Comparison of ENCODE assay signal across 2 cellular contexts in the genomic region with DNA sequence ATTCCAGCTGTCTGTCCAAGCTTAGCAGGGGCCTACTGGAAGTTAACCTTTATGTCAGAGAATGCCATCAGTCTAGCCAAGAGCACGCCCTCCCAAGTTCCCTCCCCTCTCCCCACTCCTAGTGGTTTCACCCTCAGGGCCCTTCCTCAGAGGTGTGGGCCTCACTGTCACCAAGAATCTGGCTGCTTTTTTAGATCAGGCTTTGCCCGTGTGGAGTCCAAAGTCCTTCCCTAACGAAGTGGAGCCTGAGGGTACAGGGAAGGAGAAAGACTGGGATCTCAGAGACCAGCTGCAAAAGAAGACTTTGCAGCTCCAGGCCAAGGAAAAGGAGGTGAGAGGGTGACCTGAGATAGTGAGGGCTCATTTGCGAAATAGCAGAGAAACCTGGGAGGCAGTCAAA.
TF ChIP-seq lines count a peak whose summit lies in the region.

No MANE protein-coding gene starts in this region.

TF ChIP-seq in HEK293, 187 proteins besides CTCF, POLR2A, EP300 and RAD21:
- TF ChIP-seq, protein P1, sequence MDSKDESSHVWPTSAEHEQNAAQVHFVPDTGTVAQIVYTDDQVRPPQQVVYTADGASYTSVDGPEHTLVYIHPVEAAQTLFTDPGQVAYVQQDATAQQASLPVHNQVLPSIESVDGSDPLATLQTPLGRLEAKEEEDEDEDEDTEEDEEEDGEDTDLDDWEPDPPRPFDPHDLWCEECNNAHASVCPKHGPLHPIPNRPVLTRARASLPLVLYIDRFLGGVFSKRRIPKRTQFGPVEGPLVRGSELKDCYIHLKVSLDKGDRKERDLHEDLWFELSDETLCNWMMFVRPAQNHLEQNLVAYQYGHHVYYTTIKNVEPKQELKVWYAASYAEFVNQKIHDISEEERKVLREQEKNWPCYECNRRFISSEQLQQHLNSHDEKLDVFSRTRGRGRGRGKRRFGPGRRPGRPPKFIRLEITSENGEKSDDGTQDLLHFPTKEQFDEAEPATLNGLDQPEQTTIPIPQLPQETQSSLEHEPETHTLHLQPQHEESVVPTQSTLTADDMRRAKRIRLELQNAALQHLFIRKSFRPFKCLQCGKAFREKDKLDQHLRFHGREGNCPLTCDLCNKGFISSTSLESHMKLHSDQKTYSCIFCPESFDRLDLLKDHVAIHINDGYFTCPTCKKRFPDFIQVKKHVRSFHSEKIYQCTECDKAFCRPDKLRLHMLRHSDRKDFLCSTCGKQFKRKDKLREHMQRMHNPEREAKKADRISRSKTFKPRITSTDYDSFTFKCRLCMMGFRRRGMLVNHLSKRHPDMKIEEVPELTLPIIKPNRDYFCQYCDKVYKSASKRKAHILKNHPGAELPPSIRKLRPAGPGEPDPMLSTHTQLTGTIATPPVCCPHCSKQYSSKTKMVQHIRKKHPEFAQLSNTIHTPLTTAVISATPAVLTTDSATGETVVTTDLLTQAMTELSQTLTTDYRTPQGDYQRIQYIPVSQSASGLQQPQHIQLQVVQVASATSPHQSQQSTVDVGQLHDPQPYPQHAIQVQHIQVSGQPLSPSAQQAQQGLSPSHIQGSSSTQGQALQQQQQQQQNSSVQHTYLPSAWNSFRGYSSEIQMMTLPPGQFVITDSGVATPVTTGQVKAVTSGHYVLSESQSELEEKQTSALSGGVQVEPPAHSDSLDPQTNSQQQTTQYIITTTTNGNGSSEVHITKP (tag by site-specific recombination; IDR thresholded peaks at IDR 0.05), result peak; percentile 31; the same call in 1 of the 2 replicates
- no peak for TF ChIP-seq ZNF785 (tag by site-specific recombination; IDR thresholded peaks at IDR 0.05)

TF ChIP-seq in WTC11, 78 proteins besides CTCF, POLR2A, EP300 and RAD21 (continued from another document):
- TF ChIP-seq, protein P2, sequence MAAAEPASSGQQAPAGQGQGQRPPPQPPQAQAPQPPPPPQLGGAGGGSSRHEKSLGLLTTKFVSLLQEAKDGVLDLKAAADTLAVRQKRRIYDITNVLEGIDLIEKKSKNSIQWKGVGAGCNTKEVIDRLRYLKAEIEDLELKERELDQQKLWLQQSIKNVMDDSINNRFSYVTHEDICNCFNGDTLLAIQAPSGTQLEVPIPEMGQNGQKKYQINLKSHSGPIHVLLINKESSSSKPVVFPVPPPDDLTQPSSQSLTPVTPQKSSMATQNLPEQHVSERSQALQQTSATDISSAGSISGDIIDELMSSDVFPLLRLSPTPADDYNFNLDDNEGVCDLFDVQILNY (CRISPR knock-in tag; IDR thresholded peaks at IDR 0.05), result no peak
- TF ChIP-seq TEAD1 (CRISPR knock-in tag; IDR thresholded peaks at IDR 0.05) (no peak), JAZF1 (CRISPR knock-in tag; IDR thresholded peaks at IDR 0.05) (no peak), OVOL2 (CRISPR knock-in tag; IDR thresholded peaks at IDR 0.05; ENCODE audit: borderline replicate concordance) (no peak)
- TF ChIP-seq, protein P3, sequence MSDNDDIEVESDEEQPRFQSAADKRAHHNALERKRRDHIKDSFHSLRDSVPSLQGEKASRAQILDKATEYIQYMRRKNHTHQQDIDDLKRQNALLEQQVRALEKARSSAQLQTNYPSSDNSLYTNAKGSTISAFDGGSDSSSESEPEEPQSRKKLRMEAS (CRISPR knock-in tag; IDR thresholded peaks at IDR 0.05), result no peak
- TF ChIP-seq, protein P4, sequence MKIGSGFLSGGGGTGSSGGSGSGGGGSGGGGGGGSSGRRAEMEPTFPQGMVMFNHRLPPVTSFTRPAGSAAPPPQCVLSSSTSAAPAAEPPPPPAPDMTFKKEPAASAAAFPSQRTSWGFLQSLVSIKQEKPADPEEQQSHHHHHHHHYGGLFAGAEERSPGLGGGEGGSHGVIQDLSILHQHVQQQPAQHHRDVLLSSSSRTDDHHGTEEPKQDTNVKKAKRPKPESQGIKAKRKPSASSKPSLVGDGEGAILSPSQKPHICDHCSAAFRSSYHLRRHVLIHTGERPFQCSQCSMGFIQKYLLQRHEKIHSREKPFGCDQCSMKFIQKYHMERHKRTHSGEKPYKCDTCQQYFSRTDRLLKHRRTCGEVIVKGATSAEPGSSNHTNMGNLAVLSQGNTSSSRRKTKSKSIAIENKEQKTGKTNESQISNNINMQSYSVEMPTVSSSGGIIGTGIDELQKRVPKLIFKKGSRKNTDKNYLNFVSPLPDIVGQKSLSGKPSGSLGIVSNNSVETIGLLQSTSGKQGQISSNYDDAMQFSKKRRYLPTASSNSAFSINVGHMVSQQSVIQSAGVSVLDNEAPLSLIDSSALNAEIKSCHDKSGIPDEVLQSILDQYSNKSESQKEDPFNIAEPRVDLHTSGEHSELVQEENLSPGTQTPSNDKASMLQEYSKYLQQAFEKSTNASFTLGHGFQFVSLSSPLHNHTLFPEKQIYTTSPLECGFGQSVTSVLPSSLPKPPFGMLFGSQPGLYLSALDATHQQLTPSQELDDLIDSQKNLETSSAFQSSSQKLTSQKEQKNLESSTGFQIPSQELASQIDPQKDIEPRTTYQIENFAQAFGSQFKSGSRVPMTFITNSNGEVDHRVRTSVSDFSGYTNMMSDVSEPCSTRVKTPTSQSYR (CRISPR knock-in tag; IDR thresholded peaks at IDR 0.05), result no peak
